2 cellular contexts compared by ENCODE assay signal in genomic region chr20:43925786-43926185, GRCh38.
TF ChIP-seq lines count a peak whose summit lies in the region.

No MANE protein-coding gene starts in this region.

TF ChIP-seq in HCT116, 20 proteins besides CTCF, POLR2A, EP300 and RAD21 (continued from another document):
- TF ChIP-seq ZBTB33 (IDR thresholded peaks at IDR 0.05; ENCODE audit: extremely low read depth, insufficient replicate concordance, low read length): no peak
- no peak for TF ChIP-seq REST (IDR thresholded peaks at IDR 0.05; ENCODE audit: low read depth)
- no peak for TF ChIP-seq FOSL1 (IDR thresholded peaks at IDR 0.05; ENCODE audit: low read depth)
- no peak for TF ChIP-seq MAX (IDR thresholded peaks at IDR 0.05)
- no peak for TF ChIP-seq EGR1 (IDR thresholded peaks at IDR 0.05; ENCODE audit: low read depth)
- no peak for TF ChIP-seq SIN3A (IDR thresholded peaks at IDR 0.05; ENCODE audit: low read depth)
TF ChIP-seq in HCT116: peak in this region for 0.

TF ChIP-seq in SK-N-SH, 30 proteins besides CTCF, POLR2A, EP300 and RAD21 (continued from another document):
- TF ChIP-seq REST (IDR thresholded peaks at IDR 0.05; ENCODE audit: low read depth, low read length) (no peak), TCF12 (IDR thresholded peaks at IDR 0.05) (no peak)
